Comparison of ENCODE assay signal across 5 cellular contexts in genomic region chr2:131396209-131396608, GRCh38. TPM values are rescaled to one million over a fixed set of nuclear protein-coding genes. Genes with fewer than 3 reads are reported as not detected.
"Had no signal": no experiment of that assay in that cellular context is flagged by ENCODE, and none has a peak within 500 bp of the region (broad histone marks: within the 10 kb centered on the region; RNA-seq: fewer than 3 reads in every experiment).

No MANE protein-coding gene starts in this region.

RNA-seq across cellular contexts. Expression of gene RAB6D, which starts 32.2 kb away (rescaled TPM):
- total RNA-seq: GM23248, H4, HepG2, HT1080 had no signal
- polyA plus RNA-seq: IgD-negative memory B cell had no signal
